ENCODE assay signal across 17 cellular contexts in the genomic region with DNA sequence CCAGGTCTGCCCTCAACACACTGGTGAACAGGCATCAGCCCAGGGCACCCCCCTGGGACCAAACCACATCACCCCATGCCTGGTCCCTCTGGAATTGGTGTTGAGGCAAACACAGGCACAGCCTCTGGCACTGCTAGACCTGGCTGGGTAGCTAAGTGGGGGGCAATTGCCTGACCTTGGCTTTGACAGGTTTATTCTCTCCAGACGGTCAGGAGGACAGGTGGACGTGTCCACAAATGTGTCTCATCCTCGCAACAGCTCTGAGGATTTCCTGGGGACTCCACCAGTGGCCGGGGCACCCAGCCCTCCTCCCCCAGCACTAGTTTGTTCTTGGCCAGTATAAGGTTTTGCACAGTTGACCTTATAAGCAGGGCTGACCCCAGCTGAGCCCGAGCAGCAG. TPM values are rescaled to one million over a fixed set of nuclear protein-coding genes. Genes with fewer than 3 reads are reported as not detected.
DNase-seq lines count a peak whose midpoint lies in the region; ATAC-seq and TF ChIP-seq lines count a peak whose summit lies in the region.
"Had no signal": no experiment of that assay in that cellular context is flagged by ENCODE, and none has a peak within 500 bp of the region (broad histone marks: within the 10 kb centered on the region; RNA-seq: fewer than 3 reads in every experiment).

No MANE protein-coding gene starts in this region.

- H3K9me3 ChIP-seq in IMR-90 (ENCODE audit: control insufficient read depth, insufficient read depth, low read length) (no peaks in the 10 kb centered on the region), endodermal cell (ENCODE audit: control insufficient read depth, low read length) (no peaks in the 10 kb centered on the region)
- H3K9me3 ChIP-seq: BLaER1 treated with 17β-estradiol and CSF1 and Interleukin-3, amounts not matched to agents 10 nM and 100 nM; Peyer's patch; SK-N-SH had no signal

- H3K27me3 ChIP-seq in IMR-90 (ENCODE audit: control insufficient read depth, insufficient read depth, low read length), result no peaks in the 10 kb centered on the region
- no peaks in the 10 kb centered on the region for H3K27me3 ChIP-seq in endodermal cell (ENCODE audit: control insufficient read depth, insufficient read depth, low read length, poor library complexity, severe bottlenecking)
- H3K27me3 ChIP-seq: BLaER1 treated with 17β-estradiol and CSF1 and Interleukin-3, amounts not matched to agents 10 nM and 100 nM; Peyer's patch had no signal

- POLR2A ChIA-PET in IMR-90 (lab: Charles Lee; ENCODE audit: unreplicated experiment), result no interaction called here
- POLR2A ChIA-PET in activated CD8-positive, alpha-beta T cell treated with anti-CD3 and anti-CD28 coated beads, Interleukin-2, amount 10 ng/mL, durations not matched to agents 7 days and 5 days (lab: Charles Lee), result no interaction called here

- no peak overlapping the region for H2BK20ac ChIP-seq in IMR-90 (ENCODE audit: low read depth, low read length)

- no peak overlapping the region for H3K4ac ChIP-seq in IMR-90 (ENCODE audit: low read depth, low read length)

- H2AK9ac ChIP-seq in IMR-90 (replicated peaks; ENCODE audit: low read depth, low read length, poor library complexity), result peak overlapping the region; percentile 50

- H3K9ac ChIP-seq in IMR-90 (ENCODE audit: low read depth, low read length) (no peak overlapping the region), endodermal cell (ENCODE audit: extremely low read depth, low read length, poor library complexity, severe bottlenecking) (no peak overlapping the region)
- H3K9ac ChIP-seq: SK-N-SH had no signal

- dilution Hi-C loops in IMR-90 (cut with HindIII; ENCODE audit: low sequenced_read_pairs, unreplicated experiment), result no loop called here

- WGBS in IMR-90 (ENCODE audit: extremely low coverage in 2 of 2, insufficient read length in 1 of 2), 2 experiments, result 79% methylated on average over 4 of the region's 5 CpGs; no CpG with 5 or more reads in 1 of the 2 experiments
- WGBS in endodermal cell (ENCODE audit: insufficient coverage in 1 of 2, insufficient read length in 1 of 2), 2 experiments, result 90 to 95% methylated on average over 5 of the region's 5 CpGs

- intact Hi-C loops in CD14-positive monocyte (cut with micrococcal nuclease), result no loop called here
- intact Hi-C loops in IMR-90 (cut with micrococcal nuclease), result loop anchor here (5.0 kb wide), 1 partner anchor 73 kb away; no protein-coding TSS in a partner anchor

- in situ Hi-C loops in IMR-90 (cut with MboI; ENCODE audit: low sequenced_read_pairs), result loop anchor here (25.0 kb wide), 1 partner anchor 488 kb away; no protein-coding TSS in a partner anchor

- H3K14ac ChIP-seq in IMR-90 (replicated peaks; ENCODE audit: low read depth, low read length), result no peak overlapping the region

- peaks cover 14% of the 10 kb centered on the region for H4K20me1 ChIP-seq in IMR-90 (ENCODE audit: insufficient read depth, low read length)

- ATAC-seq in IMR-90 (ENCODE audit: low read depth) (no peak), HG03280 (IDR thresholded peaks at IDR 0.05; ENCODE audit: unreplicated experiment) (no peak)
- ATAC-seq in stimulated activated effector memory CD8-positive, alpha-beta T cell treated with anti-CD3 and anti-CD28 coated beads, Interleukin-12 subunit alpha, Interleukin-12 subunit beta, amount 100 ng/mL, for 72 hours, result no peak
- no peak for ATAC-seq in activated CD8-positive, alpha-beta T cell treated with anti-CD3 and anti-CD28 coated beads, Interleukin-2, amount 10 ng/mL, durations not matched to agents 7 days and 5 days

- no peak overlapping the region for H2BK120ac ChIP-seq in IMR-90 (ENCODE audit: low read depth, low read length)

- no peak overlapping the region for H2BK15ac ChIP-seq in IMR-90 (ENCODE audit: low read depth, low read length)

- H3K27ac ChIP-seq in IMR-90 (ENCODE audit: insufficient read depth, low read length) (no peak overlapping the region), endodermal cell (ENCODE audit: low read depth, low read length) (peak overlapping the region; percentile 64)
- H3K27ac ChIP-seq: Peyer's patch had no signal

- no peak for TF ChIP-seq CTCF in CD14-positive monocyte (IDR thresholded peaks at IDR 0.05)
- no peak for TF ChIP-seq CTCF in IMR-90 (conservative IDR thresholded peaks at IDR 0.05; ENCODE audit: low read depth, low read length)
- TF ChIP-seq CTCF in endodermal cell (conservative IDR thresholded peaks at IDR 0.05), result no peak

- H3K4me1 Mint-ChIP-seq in CD14-positive monocyte (peaks cover 5% of the 10 kb centered on the region), endodermal cell (peaks cover 1% of the 10 kb centered on the region)
- peaks cover 7% of the 10 kb centered on the region for H3K4me1 Mint-ChIP-seq in stimulated activated effector memory CD8-positive, alpha-beta T cell treated with anti-CD3 and anti-CD28 coated beads, Interleukin-12 subunit alpha, Interleukin-12 subunit beta, amount 100 ng/mL, for 72 hours
- peaks cover 5% of the 10 kb centered on the region for H3K4me1 Mint-ChIP-seq in activated CD8-positive, alpha-beta T cell treated with anti-CD3 and anti-CD28 coated beads, Interleukin-2, amount 10 ng/mL, durations not matched to agents 7 days and 5 days (ENCODE audit: low read depth)

- CTCF ChIA-PET in IMR-90 (lab: Yijun Ruan, JAX), result interaction anchor here (0.6 kb wide), 1 partner anchor 80 kb away, joined by 4 read pairs; no protein-coding TSS in a partner anchor
- CTCF ChIA-PET in activated CD8-positive, alpha-beta T cell treated with anti-CD3 and anti-CD28 coated beads, Interleukin-2, amount 10 ng/mL, durations not matched to agents 7 days and 5 days (lab: Charles Lee), result no interaction called here

- H3K4me3 Mint-ChIP-seq in CD14-positive monocyte, result no peak overlapping the region
- H3K4me3 Mint-ChIP-seq in endodermal cell, result no peak overlapping the region
- no peak overlapping the region for H3K4me3 Mint-ChIP-seq in stimulated activated effector memory CD8-positive, alpha-beta T cell treated with anti-CD3 and anti-CD28 coated beads, Interleukin-12 subunit alpha, Interleukin-12 subunit beta, amount 100 ng/mL, for 72 hours
- H3K4me3 Mint-ChIP-seq in activated CD8-positive, alpha-beta T cell treated with anti-CD3 and anti-CD28 coated beads, Interleukin-2, amount 10 ng/mL, durations not matched to agents 7 days and 5 days, result no peak overlapping the region

- no peak overlapping the region for H3K4me2 ChIP-seq in IMR-90 (ENCODE audit: low read depth, low read length)
- H3K4me2 ChIP-seq: BLaER1 treated with 17β-estradiol and CSF1 and Interleukin-3, amounts not matched to agents 10 nM and 100 nM; SK-N-SH had no signal

- H3K4me3 ChIP-seq in IMR-90 (ENCODE audit: insufficient read depth, low read depth, low read length), result no peak overlapping the region
- no peak overlapping the region for H3K4me3 ChIP-seq in endodermal cell (ENCODE audit: low read length)
- H3K4me3 ChIP-seq: BLaER1 treated with 17β-estradiol and CSF1 and Interleukin-3, amounts not matched to agents 10 nM and 100 nM; Peyer's patch had no signal

- H3K79me1 ChIP-seq in IMR-90 (ENCODE audit: low read depth in 1 of 2, low read length in 2 of 2), result peaks cover 3 to 15% of the 10 kb centered on the region in 2 experiments; a peak in 3 of 4 replicates

- H2AK5ac ChIP-seq in IMR-90 (ENCODE audit: low read depth, low read length), result no peak overlapping the region

- no peak overlapping the region for H4K8ac ChIP-seq in IMR-90 (ENCODE audit: low read depth in 2 of 2, low read length in 2 of 2)

- H4K91ac ChIP-seq in IMR-90 (ENCODE audit: insufficient read depth, low read depth, low read length), result no peak overlapping the region

- no TSS peak for BruUV-seq in IMR-90 (replicated peaks; lab: Mats Ljungman, UMichigan)

- no peak for TF ChIP-seq POLR2A in IMR-90 (IDR thresholded peaks at IDR 0.05; ENCODE audit: low read depth, low read length)

- H3K36me3 Mint-ChIP-seq in CD14-positive monocyte, result peaks cover 62 to 74% of the 10 kb centered on the region in 2 donors
- peaks cover 55% of the 10 kb centered on the region for H3K36me3 Mint-ChIP-seq in endodermal cell (ENCODE audit: low read depth)
- peaks cover 55% of the 10 kb centered on the region for H3K36me3 Mint-ChIP-seq in stimulated activated effector memory CD8-positive, alpha-beta T cell treated with anti-CD3 and anti-CD28 coated beads, Interleukin-12 subunit alpha, Interleukin-12 subunit beta, amount 100 ng/mL, for 72 hours
- peaks cover 55% of the 10 kb centered on the region for H3K36me3 Mint-ChIP-seq in activated CD8-positive, alpha-beta T cell treated with anti-CD3 and anti-CD28 coated beads, Interleukin-2, amount 10 ng/mL, durations not matched to agents 7 days and 5 days (ENCODE audit: low read depth)

- peak; percentile 38 for DNase-seq in CD14-positive monocyte (ENCODE audit: low spot score)
- no peak for DNase-seq in IMR-90
- no peak for DNase-seq in endodermal cell
- no peak for DNase-seq in stimulated activated effector memory CD8-positive, alpha-beta T cell treated with anti-CD3 and anti-CD28 coated beads, Interleukin-12 subunit alpha, Interleukin-12 subunit beta, amount 100 ng/mL, for 72 hours (ENCODE audit: low spot score in 2 of 2)
- no peak for DNase-seq in HuH-7 (ENCODE audit: low spot score)
- DNase-seq in activated CD8-positive, alpha-beta T cell treated with anti-CD3 and anti-CD28 coated beads, Interleukin-2, amount 10 ng/mL, durations not matched to agents 7 days and 5 days, result no peak
- DNase-seq: DMS 273 treated with DMSO at 0.1 percent for 48 hours, GF-D8, GOT3, NCI-H187, NCI-H226, NCI-H524 treated with DMSO at 0.1 percent for 48 hours, Peyer's patch, SHP77, SK-N-SH had no signal

- H3K27ac Mint-ChIP-seq in CD14-positive monocyte, result peak overlapping the region in 3 of 7 donors; percentile 30 to 53 (median 46)
- H3K27ac Mint-ChIP-seq in endodermal cell, result no peak overlapping the region
- peak overlapping the region; percentile 74 for H3K27ac Mint-ChIP-seq in stimulated activated effector memory CD8-positive, alpha-beta T cell treated with anti-CD3 and anti-CD28 coated beads, Interleukin-12 subunit alpha, Interleukin-12 subunit beta, amount 100 ng/mL, for 72 hours
- H3K27ac Mint-ChIP-seq in activated CD8-positive, alpha-beta T cell treated with anti-CD3 and anti-CD28 coated beads, Interleukin-2, amount 10 ng/mL, durations not matched to agents 7 days and 5 days, result no peak overlapping the region

- no peaks in the 10 kb centered on the region for H3K4me1 ChIP-seq in IMR-90 (ENCODE audit: control insufficient read depth, insufficient read depth, low read length)
- no peaks in the 10 kb centered on the region for H3K4me1 ChIP-seq in endodermal cell (ENCODE audit: control insufficient read depth, insufficient read depth, low read length)
- H3K4me1 ChIP-seq: Peyer's patch had no signal

- no peaks in the 10 kb centered on the region for H3K27me3 Mint-ChIP-seq in CD14-positive monocyte (ENCODE audit: low read depth in 3 of 3)
- no peaks in the 10 kb centered on the region for H3K27me3 Mint-ChIP-seq in endodermal cell (ENCODE audit: insufficient read depth)
- H3K27me3 Mint-ChIP-seq in activated CD8-positive, alpha-beta T cell treated with anti-CD3 and anti-CD28 coated beads, Interleukin-2, amount 10 ng/mL, durations not matched to agents 7 days and 5 days (ENCODE audit: low read depth), result no peaks in the 10 kb centered on the region

- H2BK5ac ChIP-seq in IMR-90 (ENCODE audit: low read depth, low read length, poor library complexity, severe bottlenecking), result no peak overlapping the region

- TF ChIP-seq RAD21 in IMR-90 (IDR thresholded peaks at IDR 0.05; ENCODE audit: low read length), result no peak

- H3K36me3 ChIP-seq in IMR-90 (ENCODE audit: control insufficient read depth, insufficient read depth, low read length), result peaks cover 71% of the 10 kb centered on the region
- peaks cover 54% of the 10 kb centered on the region for H3K36me3 ChIP-seq in endodermal cell (ENCODE audit: control insufficient read depth, insufficient read depth, low read length)

- H3K9me3 Mint-ChIP-seq in CD14-positive monocyte, result peaks cover 0 to 3% (median 0%) of the 10 kb centered on the region in 7 donors
- H3K9me3 Mint-ChIP-seq in endodermal cell, result no peaks in the 10 kb centered on the region
- no peaks in the 10 kb centered on the region for H3K9me3 Mint-ChIP-seq in stimulated activated effector memory CD8-positive, alpha-beta T cell treated with anti-CD3 and anti-CD28 coated beads, Interleukin-12 subunit alpha, Interleukin-12 subunit beta, amount 100 ng/mL, for 72 hours
- H3K9me3 Mint-ChIP-seq in activated CD8-positive, alpha-beta T cell treated with anti-CD3 and anti-CD28 coated beads, Interleukin-2, amount 10 ng/mL, durations not matched to agents 7 days and 5 days (ENCODE audit: insufficient read depth), result no peaks in the 10 kb centered on the region

- H4K5ac ChIP-seq in IMR-90 (ENCODE audit: low read depth, low read length), result no peak overlapping the region

- H3K18ac ChIP-seq in IMR-90 (ENCODE audit: low read depth, low read length), result no peak overlapping the region

- H3K9me1 ChIP-seq in IMR-90 (ENCODE audit: insufficient read depth, low read length), result 0 out of 2 replicates have a peak, but pooled peaks cover 4% of the 10 kb centered on the region

- no peak overlapping the region for H3K56ac ChIP-seq in IMR-90 (ENCODE audit: extremely low read depth, insufficient read depth, low read length)

- H2AFZ ChIP-seq in IMR-90 (replicated peaks; ENCODE audit: low read length, poor library complexity), result peak overlapping the region; percentile 41

- H3K23ac ChIP-seq in IMR-90 (ENCODE audit: low read depth, low read length), result no peak overlapping the region

RNA-seq across cellular contexts. Expression of gene TKT, which starts 31.3 kb away (rescaled TPM):
- polyA plus RNA-seq in CD14-positive monocyte (100 to 1,000 TPM; 562 to 582 TPM), IMR-90 (2012; rRNA removed) (280 and 325 TPM in 2 replicates)
- total RNA-seq in IMR-90 (2012; rRNA removed) (301 and 349 TPM in 2 replicates), endodermal cell (100 to 1,000 TPM; 373 to 472 TPM)
- 199 and 222 TPM in 2 replicates for polyA plus RNA-seq in IMR-90 (2012; cell fraction: cytosol; rRNA removed)
- 167 and 314 TPM in 2 replicates for polyA plus RNA-seq in IMR-90 (2012; cell fraction: nucleus; rRNA removed; ENCODE audit: low replicate concordance)
- 576 TPM for polyA plus RNA-seq in endodermal cell (2013, experiment 1 of 2)
- 503 TPM for polyA plus RNA-seq in endodermal cell (2013, experiment 2 of 2)
- total RNA-seq in activated CD8-positive, alpha-beta T cell treated with anti-CD3 and anti-CD28 coated beads, Interleukin-2, amount 10 ng/mL, durations not matched to agents 7 days and 5 days, result 100 to 1,000 TPM; 315 to 323 TPM
